ENCODE assay signal across 24 cellular contexts in genomic region chr5:19172926-19173425, GRCh38.
DNase-seq lines count a peak whose midpoint lies in the region; ATAC-seq and TF ChIP-seq lines count a peak whose summit lies in the region.
"Had no signal": no experiment of that assay in that cellular context is flagged by ENCODE, and none has a peak within 500 bp of the region (broad histone marks: within the 10 kb centered on the region; RNA-seq: fewer than 3 reads in every experiment).

No MANE protein-coding gene starts in this region.

- H3K36me3 ChIP-seq in testis (ENCODE audit: low read depth, missing control alignments), result no peaks in the 10 kb centered on the region
- no peaks in the 10 kb centered on the region for H3K36me3 ChIP-seq in Caco-2 (ENCODE audit: control insufficient read depth, insufficient read depth, low read length)
- H3K36me3 ChIP-seq: BLaER1, MG63 had no signal

- no peak overlapping the region for H3K27ac ChIP-seq in testis
- H3K27ac ChIP-seq: BLaER1, GM23248 had no signal

- no peak for TF ChIP-seq CTCF in testis (IDR thresholded peaks at IDR 0.05)
- no peak for TF ChIP-seq CTCF in Caco-2 (IDR thresholded peaks at IDR 0.05; ENCODE audit: insufficient read depth in 1 of 2, low read depth in 1 of 2, low read length in 1 of 2, severe bottlenecking in 1 of 2, unreplicated experiment in 1 of 2)

- no peak for DNase-seq in left ventricle myocardium superior
- DNase-seq in cardiac septum (ENCODE audit: low spot score), result no peak
- DNase-seq in NCI-H446 (lab: John Stamatoyannopoulos, UW), result peak; percentile 88 to 96
- peak; percentile 99 for DNase-seq in cerebellar cortex (ENCODE audit: low spot score)
- DNase-seq in testis, result peak; percentile 41
- no peak for DNase-seq in putamen (ENCODE audit: low spot score)
- DNase-seq in Caco-2, result no peak
- DNase-seq: CD4-positive, CD25-positive, alpha-beta regulatory T cell; DMS79 treated with DMSO at 0.1 percent for 48 hours; GM23248; HCEC 1CT; IMR-90; KG1; MG63; NCI-H1105 treated with DMSO at 0.1 percent for 48 hours; NCI-H146; NCI-H2029; NCI-H2227 treated with DMSO at 0.1 percent for 48 hours; NCI-H510A treated with DMSO at 0.1 percent for 48 hours; RPMI8226; SHP77; T-helper 1 cell had no signal

- WGBS in testis, 2 donors, result 70 to 81% methylated on average over 5 of the region's 5 CpGs

- H3K27me3 Mint-ChIP-seq in Caco-2 (ENCODE audit: insufficient read depth, unreplicated experiment), result no peaks in the 10 kb centered on the region
- H3K27me3 Mint-ChIP-seq: CD4-positive, CD25-positive, alpha-beta regulatory T cell had no signal

- no TSS peak for BruUV-seq in Caco-2 (replicated peaks; lab: Mats Ljungman, UMichigan)

- H3K4me1 ChIP-seq in testis (no peaks in the 10 kb centered on the region), Caco-2 (no peaks in the 10 kb centered on the region)
- H3K4me1 ChIP-seq: BLaER1 had no signal

- H3K4me3 ChIP-seq in testis, result no peak overlapping the region
- no peak overlapping the region for H3K4me3 ChIP-seq in Caco-2 (ENCODE audit: low read depth, low read length)
- H3K4me3 ChIP-seq: BLaER1, GM23248, MG63 had no signal

- no peaks in the 10 kb centered on the region for H3K4me1 Mint-ChIP-seq in Caco-2 (ENCODE audit: low read depth, unreplicated experiment)
- H3K4me1 Mint-ChIP-seq: CD4-positive, CD25-positive, alpha-beta regulatory T cell had no signal

- H3K36me3 Mint-ChIP-seq in Caco-2 (ENCODE audit: insufficient read depth, unreplicated experiment), result no peaks in the 10 kb centered on the region
- H3K36me3 Mint-ChIP-seq: CD4-positive, CD25-positive, alpha-beta regulatory T cell had no signal

- intact Hi-C loops in left ventricle myocardium superior (cut with micrococcal nuclease) (no loop called here), cardiac septum (cut with DNase I) (no loop called here), testis (cut with DNase I; ENCODE audit: low total_unique reads) (no loop called here), Caco-2 (cut with micrococcal nuclease; ENCODE audit: unreplicated experiment) (no loop called here)

- ATAC-seq in left ventricle myocardium superior (peak; percentile 45), GM21390 (IDR thresholded peaks at IDR 0.05; ENCODE audit: unreplicated experiment) (no peak)

- H3K27ac Mint-ChIP-seq in Caco-2 (ENCODE audit: unreplicated experiment), result no peak overlapping the region
- H3K27ac Mint-ChIP-seq: CD4-positive, CD25-positive, alpha-beta regulatory T cell had no signal

- H3K9me3 ChIP-seq in testis (no peaks in the 10 kb centered on the region), Caco-2 (no peaks in the 10 kb centered on the region)
- H3K9me3 ChIP-seq: BLaER1, MG63 had no signal

- CTCF ChIA-PET in Caco-2 (lab: Charles Lee), result no interaction called here

- POLR2A ChIA-PET in Caco-2 (lab: Charles Lee), result no interaction called here

- no peak overlapping the region for H3K4me3 Mint-ChIP-seq in Caco-2 (ENCODE audit: unreplicated experiment)
- H3K4me3 Mint-ChIP-seq: CD4-positive, CD25-positive, alpha-beta regulatory T cell had no signal

- no peaks in the 10 kb centered on the region for H3K9me3 Mint-ChIP-seq in Caco-2 (ENCODE audit: unreplicated experiment)

- H3K27me3 ChIP-seq in testis, result no peaks in the 10 kb centered on the region
- H3K27me3 ChIP-seq in Caco-2 (replicated peaks; ENCODE audit: control insufficient read depth, insufficient read depth, low read length), result no peaks in the 10 kb centered on the region
- H3K27me3 ChIP-seq: BLaER1, MG63 had no signal

- TF ChIP-seq POLR2A in testis (IDR thresholded peaks at IDR 0.05), result no peak

Comparison
In these comparisons a context has a peak if more than half of its experiments do, and no peak if none do; other contexts are left out.
1. DNase-seq: peak in NCI-H446 (2 of 2), cerebellar cortex (single experiment) and testis (single experiment); none in left ventricle myocardium superior (single experiment), cardiac septum (single experiment), putamen (single experiment) and Caco-2 (0 of 2).